Comparison of ENCODE assay signal across 33 cellular contexts in the genomic region with DNA sequence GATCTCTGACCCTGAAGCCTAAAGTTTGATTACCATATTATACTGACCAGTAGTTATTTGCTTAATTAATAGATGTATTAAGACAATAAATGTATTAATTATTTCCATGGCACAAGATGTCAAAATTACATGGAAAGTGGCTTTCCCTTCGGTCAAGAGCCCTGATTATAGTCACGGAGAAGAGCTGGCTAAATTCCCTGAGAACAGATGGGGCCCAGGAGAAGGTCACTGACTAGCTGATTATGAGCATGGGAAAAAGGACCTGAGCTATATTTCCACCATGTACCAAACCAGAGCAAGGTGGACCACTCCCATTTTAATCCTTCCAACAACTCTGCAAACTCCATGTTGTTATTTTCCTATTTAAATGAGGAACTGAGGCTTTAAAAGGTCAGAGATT. TPM values are rescaled to one million over a fixed set of nuclear protein-coding genes. Genes with fewer than 3 reads are reported as not detected.
"Had no signal": no experiment of that assay in that cellular context is flagged by ENCODE, and none has a peak within 500 bp of the region (broad histone marks: within the 10 kb centered on the region; RNA-seq: fewer than 3 reads in every experiment).

No MANE protein-coding gene starts in this region.

- H3K36me3 Mint-ChIP-seq: activated CD4-positive, alpha-beta memory T cell treated with anti-CD3 and anti-CD28 coated beads for 36 hours; activated CD8-positive, alpha-beta memory T cell treated with anti-CD3 and anti-CD28 coated beads, Interleukin-2, amount 10 ng/mL, durations not matched to agents 7 days and 5 days; activated naive CD8-positive, alpha-beta T cell had no signal

- H3K36me3 ChIP-seq: esophagus muscularis mucosa, gastrocnemius medialis, heart left ventricle had no signal

- H3K4me3 Mint-ChIP-seq: activated CD4-positive, alpha-beta memory T cell treated with anti-CD3 and anti-CD28 coated beads for 36 hours; activated CD4-positive, alpha-beta T cell treated with anti-CD3 and anti-CD28 coated beads for 36 hours; activated CD4-positive, alpha-beta T cell treated with anti-CD3 and anti-CD28 coated beads, Interleukin-2, amount 10 ng/mL, durations not matched to agents 24 days and 14 days; activated CD8-positive, alpha-beta memory T cell treated with anti-CD3 and anti-CD28 coated beads, Interleukin-2, amount 10 ng/mL, durations not matched to agents 7 days and 5 days; activated CD8-positive, alpha-beta T cell treated with anti-CD3 and anti-CD28 coated beads, Interleukin-2, amount 10 ng/mL, durations not matched to agents 7 days and 5 days; activated naive CD8-positive, alpha-beta T cell; activated T-helper 17 cell treated with anti-CD3 and anti-CD28 coated beads, Interleukin-2, amount 50 U/mL, for 72 hours; effector memory CD8-positive, alpha-beta T cell had no signal

- H3K27ac Mint-ChIP-seq: activated CD4-positive, alpha-beta memory T cell treated with anti-CD3 and anti-CD28 coated beads for 36 hours; activated CD4-positive, alpha-beta T cell treated with anti-CD3 and anti-CD28 coated beads for 36 hours; activated CD4-positive, alpha-beta T cell treated with anti-CD3 and anti-CD28 coated beads, Interleukin-2, amount 10 ng/mL, durations not matched to agents 24 days and 14 days; activated CD8-positive, alpha-beta memory T cell treated with anti-CD3 and anti-CD28 coated beads, Interleukin-2, amount 10 ng/mL, durations not matched to agents 7 days and 5 days; activated CD8-positive, alpha-beta T cell treated with anti-CD3 and anti-CD28 coated beads, Interleukin-2, amount 10 ng/mL, durations not matched to agents 7 days and 5 days; activated naive CD8-positive, alpha-beta T cell; activated T-helper 17 cell treated with anti-CD3 and anti-CD28 coated beads, Interleukin-2, amount 50 U/mL, for 72 hours; effector memory CD8-positive, alpha-beta T cell had no signal

- H3K4me1 ChIP-seq: body of pancreas, esophagus muscularis mucosa, foreskin keratinocyte, gastrocnemius medialis had no signal

- H3K9me3 ChIP-seq: body of pancreas, esophagus muscularis mucosa, gastrocnemius medialis, heart left ventricle had no signal

- DNase-seq: activated CD4-positive, alpha-beta memory T cell treated with anti-CD3 and anti-CD28 coated beads for 36 hours; activated CD4-positive, alpha-beta T cell treated with anti-CD3 and anti-CD28 coated beads for 36 hours; activated CD4-positive, alpha-beta T cell treated with anti-CD3 and anti-CD28 coated beads, Interleukin-2, amount 10 ng/mL, durations not matched to agents 24 days and 14 days; activated CD4-positive, CD25-positive, alpha-beta regulatory T cell; activated CD4-positive, CD25-positive, alpha-beta regulatory T cell treated with anti-CD3 and anti-CD28 coated beads, Interleukin-2, amount 50 U/mL, for 72 hours; activated CD8-positive, alpha-beta memory T cell treated with anti-CD3 and anti-CD28 coated beads, Interleukin-2, amount 10 ng/mL, durations not matched to agents 7 days and 5 days; activated CD8-positive, alpha-beta memory T cell treated with anti-CD3 and anti-CD28 coated beads, Interleukin-2, amount 50 U/mL, for 4 hours; activated CD8-positive, alpha-beta T cell treated with anti-CD3 and anti-CD28 coated beads, Interleukin-2, amount 10 ng/mL, durations not matched to agents 7 days and 5 days; activated effector memory CD4-positive, alpha-beta T cell treated with Interleukin-2 at 50 U/mL for 16 hours; activated gamma-delta T cell treated with Interleukin-2 at 50 U/mL for 16 hours; activated naive CD4-positive, alpha-beta T cell treated with anti-CD3 and anti-CD28 coated beads, Interleukin-2, amount 50 U/mL, for 16 hours; activated naive CD4-positive, alpha-beta T cell treated with Interleukin-2 at 50 U/mL for 16 hours; activated T-cell treated with anti-CD3 and anti-CD28 coated beads, Interleukin-2, amount 50 U/mL, for 1 hour; activated T-cell treated with anti-CD3 and anti-CD28 coated beads, Interleukin-2, amount 50 U/mL, for 48 hours; amniotic stem cell; aorta; cortex of kidney; dermis blood vessel endothelial cell; effector CD4-positive, alpha-beta T cell; effector memory CD8-positive, alpha-beta T cell; erythroblast; foreskin keratinocyte; gastrocnemius medialis; glutamatergic neuron; heart left ventricle; hypothalamus; T-helper 2 cell had no signal

- H3K4me3 ChIP-seq: body of pancreas, esophagus muscularis mucosa, gastrocnemius medialis, heart left ventricle had no signal

- H3K9me3 Mint-ChIP-seq: activated CD4-positive, alpha-beta memory T cell treated with anti-CD3 and anti-CD28 coated beads for 36 hours; activated CD4-positive, alpha-beta T cell treated with anti-CD3 and anti-CD28 coated beads, Interleukin-2, amount 10 ng/mL, durations not matched to agents 24 days and 14 days; activated T-helper 17 cell treated with anti-CD3 and anti-CD28 coated beads, Interleukin-2, amount 50 U/mL, for 72 hours; effector memory CD8-positive, alpha-beta T cell had no signal

- H3K27ac ChIP-seq: body of pancreas, esophagus muscularis mucosa, foreskin keratinocyte, gastrocnemius medialis, heart left ventricle had no signal

- H3K4me1 Mint-ChIP-seq: activated T-helper 17 cell treated with anti-CD3 and anti-CD28 coated beads, Interleukin-2, amount 50 U/mL, for 72 hours had no signal

- ATAC-seq: activated CD4-positive, alpha-beta T cell treated with anti-CD3 and anti-CD28 coated beads for 36 hours; activated CD8-positive, alpha-beta memory T cell treated with anti-CD3 and anti-CD28 coated beads, Interleukin-2, amount 10 ng/mL, durations not matched to agents 7 days and 5 days; activated CD8-positive, alpha-beta T cell treated with anti-CD3 and anti-CD28 coated beads, Interleukin-2, amount 10 ng/mL, durations not matched to agents 7 days and 5 days; activated T-helper 17 cell treated with anti-CD3 and anti-CD28 coated beads, Interleukin-2, amount 50 U/mL, for 72 hours; body of pancreas; effector memory CD8-positive, alpha-beta T cell; foreskin keratinocyte; gastrocnemius medialis; heart left ventricle had no signal

- H3K27me3 ChIP-seq: body of pancreas, esophagus muscularis mucosa, foreskin keratinocyte, gastrocnemius medialis, heart left ventricle had no signal

RNA-seq across cellular contexts. Expression of a gene that starts 53.5 kb away (rescaled TPM):
- total RNA-seq: activated CD4-positive, alpha-beta memory T cell treated with anti-CD3 and anti-CD28 coated beads for 36 hours; activated CD4-positive, alpha-beta T cell treated with anti-CD3 and anti-CD28 coated beads for 36 hours; activated CD4-positive, alpha-beta T cell treated with anti-CD3 and anti-CD28 coated beads, Interleukin-2, amount 10 ng/mL, durations not matched to agents 24 days and 14 days; activated CD8-positive, alpha-beta memory T cell treated with anti-CD3 and anti-CD28 coated beads for 36 hours; activated CD8-positive, alpha-beta memory T cell treated with anti-CD3 and anti-CD28 coated beads, Interleukin-2, amount 10 ng/mL, durations not matched to agents 7 days and 5 days; activated CD8-positive, alpha-beta T cell treated with anti-CD3 and anti-CD28 coated beads, Interleukin-2, amount 10 ng/mL, durations not matched to agents 7 days and 5 days; activated T-helper 17 cell treated with anti-CD3 and anti-CD28 coated beads, Interleukin-2, amount 50 U/mL, for 72 hours; aorta; body of pancreas; chondrocyte; dermis blood vessel endothelial cell; esophagus muscularis mucosa; foreskin keratinocyte; gastrocnemius medialis; heart left ventricle had no signal
